Comparison of ENCODE assay signal across 1 cellular context in genomic region chr15:101723874-101724674, GRCh38.
TF ChIP-seq lines count a peak whose summit lies in the region.

Gene TARS3, minus strand, starts transcription at chr15:101724473. Its CDS starts 86 bp downstream, at chr15:101724387.

TF ChIP-seq in WTC11, 78 proteins besides CTCF, POLR2A, EP300 and RAD21 (continued from another document and continues in another):
- TF ChIP-seq TP53 (CRISPR knock-in tag; IDR thresholded peaks at IDR 0.05) (no peak), ATF6 (CRISPR knock-in tag; IDR thresholded peaks at IDR 0.05) (no peak), GABPB1 (CRISPR knock-in tag; IDR thresholded peaks at IDR 0.05) (peak; percentile 76; the same call in 1 of the 2 replicates), AFF4 (CRISPR knock-in tag; IDR thresholded peaks at IDR 0.05; ENCODE audit: borderline replicate concordance) (no peak), NR3C1 (CRISPR knock-in tag; conservative IDR thresholded peaks at IDR 0.05; ENCODE audit: low read depth) (no peak), GRHL2 (CRISPR knock-in tag; IDR thresholded peaks at IDR 0.05; ENCODE audit: insufficient replicate concordance, severe bottlenecking) (no peak), EMX1 (CRISPR knock-in tag; IDR thresholded peaks at IDR 0.05) (no peak), ESRRA (CRISPR knock-in tag; IDR thresholded peaks at IDR 0.05; ENCODE audit: borderline replicate concordance) (peak; percentile 86; the same call in 1 of the 2 replicates), SP1 (CRISPR knock-in tag; conservative IDR thresholded peaks at IDR 0.05) (peak; percentile 91), ZMAT4 (CRISPR knock-in tag; IDR thresholded peaks at IDR 0.05) (no peak), SMAD4 (CRISPR knock-in tag; IDR thresholded peaks at IDR 0.05) (peak; percentile 48; the same call in 1 of the 2 replicates), FOXP1 (CRISPR knock-in tag; IDR thresholded peaks at IDR 0.05; ENCODE audit: borderline replicate concordance) (peak; percentile 98), NR1H2 (CRISPR knock-in tag; IDR thresholded peaks at IDR 0.05) (no peak), CREM (CRISPR knock-in tag; IDR thresholded peaks at IDR 0.05) (peak; percentile 79; the same call in 1 of the 2 replicates), CBFB (CRISPR knock-in tag; IDR thresholded peaks at IDR 0.05; ENCODE audit: low read depth) (no peak), E2F1 (CRISPR knock-in tag; IDR thresholded peaks at IDR 0.05) (peak; percentile 89; the same call in 1 of the 2 replicates), ZNF138 (CRISPR knock-in tag; conservative IDR thresholded peaks at IDR 0.05) (peak; percentile 56; the same call in 1 of the 2 replicates), ZNF416 (CRISPR knock-in tag; IDR thresholded peaks at IDR 0.05) (peak; percentile 45; the same call in 1 of the 2 replicates), ZNF232 (CRISPR knock-in tag; IDR thresholded peaks at IDR 0.05) (peak; percentile 88), IRF2 (CRISPR knock-in tag; IDR thresholded peaks at IDR 0.05; ENCODE audit: borderline replicate concordance, low read depth) (no peak), CREB1 (CRISPR knock-in tag; IDR thresholded peaks at IDR 0.05) (no peak), ZNF532 (CRISPR knock-in tag; IDR thresholded peaks at IDR 0.05; ENCODE audit: borderline replicate concordance) (no peak), SMAD3 (CRISPR knock-in tag; IDR thresholded peaks at IDR 0.05; ENCODE audit: borderline replicate concordance) (peak; percentile 45; the same call in 1 of the 2 replicates)
- TF ChIP-seq, protein P1, sequence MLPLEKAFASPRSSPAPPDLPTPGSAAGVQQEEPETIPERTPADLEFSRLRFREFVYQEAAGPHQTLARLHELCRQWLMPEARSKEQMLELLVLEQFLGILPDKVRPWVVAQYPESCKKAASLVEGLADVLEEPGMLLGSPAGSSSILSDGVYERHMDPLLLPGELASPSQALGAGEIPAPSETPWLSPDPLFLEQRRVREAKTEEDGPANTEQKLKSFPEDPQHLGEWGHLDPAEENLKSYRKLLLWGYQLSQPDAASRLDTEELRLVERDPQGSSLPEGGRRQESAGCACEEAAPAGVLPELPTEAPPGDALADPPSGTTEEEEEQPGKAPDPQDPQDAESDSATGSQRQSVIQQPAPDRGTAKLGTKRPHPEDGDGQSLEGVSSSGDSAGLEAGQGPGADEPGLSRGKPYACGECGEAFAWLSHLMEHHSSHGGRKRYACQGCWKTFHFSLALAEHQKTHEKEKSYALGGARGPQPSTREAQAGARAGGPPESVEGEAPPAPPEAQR (CRISPR knock-in tag; IDR thresholded peaks at IDR 0.05), result no peak
- TF ChIP-seq, protein P2, sequence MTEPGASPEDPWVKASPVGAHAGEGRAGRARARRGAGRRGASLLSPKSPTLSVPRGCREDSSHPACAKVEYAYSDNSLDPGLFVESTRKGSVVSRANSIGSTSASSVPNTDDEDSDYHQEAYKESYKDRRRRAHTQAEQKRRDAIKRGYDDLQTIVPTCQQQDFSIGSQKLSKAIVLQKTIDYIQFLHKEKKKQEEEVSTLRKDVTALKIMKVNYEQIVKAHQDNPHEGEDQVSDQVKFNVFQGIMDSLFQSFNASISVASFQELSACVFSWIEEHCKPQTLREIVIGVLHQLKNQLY (CRISPR knock-in tag; IDR thresholded peaks at IDR 0.05), result no peak
- TF ChIP-seq, protein P3, sequence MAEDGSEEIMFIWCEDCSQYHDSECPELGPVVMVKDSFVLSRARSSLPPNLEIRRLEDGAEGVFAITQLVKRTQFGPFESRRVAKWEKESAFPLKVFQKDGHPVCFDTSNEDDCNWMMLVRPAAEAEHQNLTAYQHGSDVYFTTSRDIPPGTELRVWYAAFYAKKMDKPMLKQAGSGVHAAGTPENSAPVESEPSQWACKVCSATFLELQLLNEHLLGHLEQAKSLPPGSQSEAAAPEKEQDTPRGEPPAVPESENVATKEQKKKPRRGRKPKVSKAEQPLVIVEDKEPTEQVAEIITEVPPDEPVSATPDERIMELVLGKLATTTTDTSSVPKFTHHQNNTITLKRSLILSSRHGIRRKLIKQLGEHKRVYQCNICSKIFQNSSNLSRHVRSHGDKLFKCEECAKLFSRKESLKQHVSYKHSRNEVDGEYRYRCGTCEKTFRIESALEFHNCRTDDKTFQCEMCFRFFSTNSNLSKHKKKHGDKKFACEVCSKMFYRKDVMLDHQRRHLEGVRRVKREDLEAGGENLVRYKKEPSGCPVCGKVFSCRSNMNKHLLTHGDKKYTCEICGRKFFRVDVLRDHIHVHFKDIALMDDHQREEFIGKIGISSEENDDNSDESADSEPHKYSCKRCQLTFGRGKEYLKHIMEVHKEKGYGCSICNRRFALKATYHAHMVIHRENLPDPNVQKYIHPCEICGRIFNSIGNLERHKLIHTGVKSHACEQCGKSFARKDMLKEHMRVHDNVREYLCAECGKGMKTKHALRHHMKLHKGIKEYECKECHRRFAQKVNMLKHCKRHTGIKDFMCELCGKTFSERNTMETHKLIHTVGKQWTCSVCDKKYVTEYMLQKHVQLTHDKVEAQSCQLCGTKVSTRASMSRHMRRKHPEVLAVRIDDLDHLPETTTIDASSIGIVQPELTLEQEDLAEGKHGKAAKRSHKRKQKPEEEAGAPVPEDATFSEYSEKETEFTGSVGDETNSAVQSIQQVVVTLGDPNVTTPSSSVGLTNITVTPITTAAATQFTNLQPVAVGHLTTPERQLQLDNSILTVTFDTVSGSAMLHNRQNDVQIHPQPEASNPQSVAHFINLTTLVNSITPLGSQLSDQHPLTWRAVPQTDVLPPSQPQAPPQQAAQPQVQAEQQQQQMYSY (CRISPR knock-in tag; IDR thresholded peaks at IDR 0.05), result no peak
- TF ChIP-seq, protein P4, sequence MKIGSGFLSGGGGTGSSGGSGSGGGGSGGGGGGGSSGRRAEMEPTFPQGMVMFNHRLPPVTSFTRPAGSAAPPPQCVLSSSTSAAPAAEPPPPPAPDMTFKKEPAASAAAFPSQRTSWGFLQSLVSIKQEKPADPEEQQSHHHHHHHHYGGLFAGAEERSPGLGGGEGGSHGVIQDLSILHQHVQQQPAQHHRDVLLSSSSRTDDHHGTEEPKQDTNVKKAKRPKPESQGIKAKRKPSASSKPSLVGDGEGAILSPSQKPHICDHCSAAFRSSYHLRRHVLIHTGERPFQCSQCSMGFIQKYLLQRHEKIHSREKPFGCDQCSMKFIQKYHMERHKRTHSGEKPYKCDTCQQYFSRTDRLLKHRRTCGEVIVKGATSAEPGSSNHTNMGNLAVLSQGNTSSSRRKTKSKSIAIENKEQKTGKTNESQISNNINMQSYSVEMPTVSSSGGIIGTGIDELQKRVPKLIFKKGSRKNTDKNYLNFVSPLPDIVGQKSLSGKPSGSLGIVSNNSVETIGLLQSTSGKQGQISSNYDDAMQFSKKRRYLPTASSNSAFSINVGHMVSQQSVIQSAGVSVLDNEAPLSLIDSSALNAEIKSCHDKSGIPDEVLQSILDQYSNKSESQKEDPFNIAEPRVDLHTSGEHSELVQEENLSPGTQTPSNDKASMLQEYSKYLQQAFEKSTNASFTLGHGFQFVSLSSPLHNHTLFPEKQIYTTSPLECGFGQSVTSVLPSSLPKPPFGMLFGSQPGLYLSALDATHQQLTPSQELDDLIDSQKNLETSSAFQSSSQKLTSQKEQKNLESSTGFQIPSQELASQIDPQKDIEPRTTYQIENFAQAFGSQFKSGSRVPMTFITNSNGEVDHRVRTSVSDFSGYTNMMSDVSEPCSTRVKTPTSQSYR (CRISPR knock-in tag; IDR thresholded peaks at IDR 0.05), result no peak
- TF ChIP-seq, protein P5, sequence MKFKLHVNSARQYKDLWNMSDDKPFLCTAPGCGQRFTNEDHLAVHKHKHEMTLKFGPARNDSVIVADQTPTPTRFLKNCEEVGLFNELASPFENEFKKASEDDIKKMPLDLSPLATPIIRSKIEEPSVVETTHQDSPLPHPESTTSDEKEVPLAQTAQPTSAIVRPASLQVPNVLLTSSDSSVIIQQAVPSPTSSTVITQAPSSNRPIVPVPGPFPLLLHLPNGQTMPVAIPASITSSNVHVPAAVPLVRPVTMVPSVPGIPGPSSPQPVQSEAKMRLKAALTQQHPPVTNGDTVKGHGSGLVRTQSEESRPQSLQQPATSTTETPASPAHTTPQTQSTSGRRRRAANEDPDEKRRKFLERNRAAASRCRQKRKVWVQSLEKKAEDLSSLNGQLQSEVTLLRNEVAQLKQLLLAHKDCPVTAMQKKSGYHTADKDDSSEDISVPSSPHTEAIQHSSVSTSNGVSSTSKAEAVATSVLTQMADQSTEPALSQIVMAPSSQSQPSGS (CRISPR knock-in tag; IDR thresholded peaks at IDR 0.05; ENCODE audit: borderline replicate concordance, low read depth), result no peak
